In the genomic region with DNA sequence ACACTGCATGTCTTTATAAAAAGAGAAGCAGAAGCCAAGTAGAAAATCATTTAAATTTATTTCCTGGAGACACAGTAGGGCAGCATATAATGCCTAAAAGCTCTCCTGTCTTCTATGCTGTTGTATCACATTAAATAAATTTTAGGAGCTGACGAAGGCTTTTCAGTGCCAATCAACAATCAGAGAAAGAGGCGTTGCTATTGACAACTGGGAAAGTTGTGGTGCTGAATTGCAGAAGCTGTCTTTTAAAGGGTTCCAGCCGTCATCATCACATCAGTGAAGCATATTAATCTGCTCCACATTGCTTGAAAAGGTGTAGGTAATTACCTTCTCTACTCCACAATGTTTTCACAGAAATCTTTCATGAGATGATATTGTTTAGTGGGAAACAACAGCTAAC, we compare ENCODE assay signal across 11 cellular contexts.
A peak's percentile ranks its signal among the peaks of the same experiment; 100 is the strongest.
DNase-seq lines count a peak whose midpoint lies in the region; TF ChIP-seq lines count a peak whose summit lies in the region.
"Had no signal": no experiment of that assay in that cellular context is flagged by ENCODE, and none has a peak within 500 bp of the region (broad histone marks: within the 10 kb centered on the region; RNA-seq: fewer than 3 reads in every experiment).

No MANE protein-coding gene starts in this region.

- DNase-seq in NCI-H345 (lab: John Stamatoyannopoulos, UW) (peak; percentile 16), NCI-H345 treated with DMSO at 0.1 percent for 48 hours (lab: John Stamatoyannopoulos, UW; ENCODE audit: unreplicated experiment) (no peak), NCI-H1694 treated with DMSO at 0.1 percent for 48 hours (lab: John Stamatoyannopoulos, UW) (peak; percentile 8), uterus (no peak), MM.1S (no peak)
- DNase-seq: Calu3; CD8-positive, alpha-beta T cell; GM23248; HCEC 1CT had no signal

- H3K4me2 ChIP-seq in neural cell (ENCODE audit: low read length) (no peak overlapping the region), MM.1S (ENCODE audit: low read depth, low read length) (no peak overlapping the region)
- H3K4me2 ChIP-seq: BLaER1 treated with 17β-estradiol and CSF1 and Interleukin-3, amounts not matched to agents 10 nM and 100 nM had no signal

- H3K9me2 ChIP-seq in neural cell (ENCODE audit: insufficient read depth, low read length) (no peaks in the 10 kb centered on the region), MM.1S (replicated peaks; ENCODE audit: insufficient read depth, low read length) (no peaks in the 10 kb centered on the region)

- no peak overlapping the region for H3K9ac ChIP-seq in neural cell (ENCODE audit: low read length)
- no peak overlapping the region for H3K9ac ChIP-seq in MM.1S (ENCODE audit: low read length)
- H3K9ac ChIP-seq: BLaER1 treated with 17β-estradiol and CSF1 and Interleukin-3, amounts not matched to agents 10 nM and 100 nM; GM23248 had no signal

- intact Hi-C loops in uterus (cut with DNase I; ENCODE audit: low total_unique reads), result no loop called here

- H3K27ac ChIP-seq in neural cell (ENCODE audit: low read length) (peak overlapping the region; percentile 48), uterus (no peak overlapping the region), MM.1S (ENCODE audit: low read length) (no peak overlapping the region)
- H3K27ac ChIP-seq: BLaER1 treated with 17β-estradiol and CSF1 and Interleukin-3, amounts not matched to agents 10 nM and 100 nM; GM23248 had no signal

- H3K79me2 ChIP-seq in neural cell (replicated peaks; ENCODE audit: insufficient read depth, low read length), result no peaks in the 10 kb centered on the region
- no peaks in the 10 kb centered on the region for H3K79me2 ChIP-seq in MM.1S (ENCODE audit: low read length)

- H3F3A ChIP-seq in neural cell (ENCODE audit: insufficient read depth, low read length, poor library complexity, severe bottlenecking) (peaks cover 3% of the 10 kb centered on the region), MM.1S (ENCODE audit: insufficient read depth, low read length) (no peaks in the 10 kb centered on the region)

- no peaks in the 10 kb centered on the region for H3K4me1 ChIP-seq in uterus
- no peaks in the 10 kb centered on the region for H3K4me1 ChIP-seq in MM.1S (ENCODE audit: low read length)
- H3K4me1 ChIP-seq: BLaER1 treated with 17β-estradiol and CSF1 and Interleukin-3, amounts not matched to agents 10 nM and 100 nM had no signal

- no peak for TF ChIP-seq POLR2A in uterus (IDR thresholded peaks at IDR 0.05)

- H3K27me3 ChIP-seq in neural cell (ENCODE audit: insufficient read depth, low read depth, low read length) (no peaks in the 10 kb centered on the region), uterus (no peaks in the 10 kb centered on the region), MM.1S (replicated peaks; ENCODE audit: insufficient read depth, low read length) (no peaks in the 10 kb centered on the region)
- H3K27me3 ChIP-seq: BLaER1 treated with 17β-estradiol and CSF1 and Interleukin-3, amounts not matched to agents 10 nM and 100 nM had no signal

- no peak for TF ChIP-seq CTCF in neural cell (IDR thresholded peaks at IDR 0.05; ENCODE audit: poor library complexity, severe bottlenecking)
- TF ChIP-seq CTCF in uterus (IDR thresholded peaks at IDR 0.05), result no peak
- TF ChIP-seq CTCF in MM.1S (IDR thresholded peaks at IDR 0.05; ENCODE audit: low read length), result no peak

- H4K20me1 ChIP-seq in neural cell (ENCODE audit: insufficient read depth), result no peaks in the 10 kb centered on the region
- H4K20me1 ChIP-seq in MM.1S (ENCODE audit: insufficient read depth, low read length), result no peaks in the 10 kb centered on the region
- H4K20me1 ChIP-seq: BLaER1 treated with 17β-estradiol and CSF1 and Interleukin-3, amounts not matched to agents 10 nM and 100 nM had no signal

- H3K9me3 ChIP-seq in neural cell (ENCODE audit: low read length) (no peaks in the 10 kb centered on the region), uterus (no peaks in the 10 kb centered on the region), MM.1S (replicated peaks; ENCODE audit: insufficient read depth, low read length) (no peaks in the 10 kb centered on the region)

- H2AFZ ChIP-seq in neural cell (ENCODE audit: low read depth, low read length), result no peak overlapping the region
- H2AFZ ChIP-seq in MM.1S (ENCODE audit: low read length), result no peak overlapping the region
- H2AFZ ChIP-seq: GM23248 had no signal

- TF ChIP-seq EP300 in neural cell (conservative IDR thresholded peaks at IDR 0.05; ENCODE audit: poor library complexity, severe bottlenecking), result peak; percentile 91

- H3K4me3 ChIP-seq in neural cell (ENCODE audit: low read length), result no peak overlapping the region
- H3K4me3 ChIP-seq in uterus, result no peak overlapping the region
- no peak overlapping the region for H3K4me3 ChIP-seq in MM.1S (ENCODE audit: low read length)
- H3K4me3 ChIP-seq: BLaER1 treated with 17β-estradiol and CSF1 and Interleukin-3, amounts not matched to agents 10 nM and 100 nM; GM23248 had no signal

- TF ChIP-seq RAD21 in neural cell (conservative IDR thresholded peaks at IDR 0.05), result no peak

- H3K36me3 ChIP-seq in neural cell (ENCODE audit: insufficient read depth, low read length) (no peaks in the 10 kb centered on the region), uterus (no peaks in the 10 kb centered on the region), MM.1S (replicated peaks; ENCODE audit: insufficient read depth, low read length) (no peaks in the 10 kb centered on the region)
- H3K36me3 ChIP-seq: BLaER1 treated with 17β-estradiol and CSF1 and Interleukin-3, amounts not matched to agents 10 nM and 100 nM had no signal

TF ChIP-seq in neural cell, 6 proteins besides CTCF, POLR2A, EP300 and RAD21:
- peak; percentile 33 for TF ChIP-seq REST (IDR thresholded peaks at IDR 0.05; ENCODE audit: borderline replicate concordance)
- no peak for TF ChIP-seq TAF1 (IDR thresholded peaks at IDR 0.05; ENCODE audit: low read depth)
- TF ChIP-seq POLR2AphosphoS5 (IDR thresholded peaks at IDR 0.05), result peak; percentile 71

Comparison
In these comparisons a context has a peak if more than half of its experiments do, and no peak if none do; other contexts are left out.
1. DNase-seq: peak in NCI-H345 (single experiment) and NCI-H1694 treated with DMSO at 0.1 percent for 48 hours (single experiment); none in NCI-H345 treated with DMSO at 0.1 percent for 48 hours (single experiment), uterus (0 of 2) and MM.1S (single experiment).